ENCODE assay signal across 8 cellular contexts in the genomic region with DNA sequence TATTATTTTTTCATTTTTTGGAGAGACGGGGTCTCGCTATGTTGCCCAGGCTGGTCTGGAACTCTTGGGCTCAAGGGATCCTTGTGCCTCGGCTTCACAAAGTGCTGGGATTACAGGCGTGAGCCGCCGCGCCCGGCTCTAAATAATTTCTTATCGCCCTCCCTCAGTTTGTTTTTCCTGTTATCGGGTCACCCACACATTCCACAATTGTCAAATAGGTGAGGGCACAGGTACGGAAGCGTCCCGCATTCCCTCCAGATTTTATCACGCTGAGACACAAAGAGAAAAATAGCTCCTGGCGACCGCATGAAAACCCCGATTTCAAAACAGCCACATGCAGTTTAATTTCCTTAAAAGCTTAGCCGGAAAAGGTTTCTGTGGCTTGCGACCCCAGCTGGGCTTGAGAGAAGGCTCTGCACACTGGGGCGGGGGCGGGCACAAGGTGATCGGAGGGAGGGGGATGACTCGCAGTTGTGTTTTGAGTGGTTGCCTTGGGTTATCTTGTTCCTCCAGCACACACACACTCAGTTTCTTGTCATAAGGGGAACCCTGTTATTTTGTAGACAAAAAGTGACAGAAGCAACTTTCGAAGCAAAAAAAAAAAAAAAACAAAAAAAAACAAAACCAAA. TPM values are rescaled to one million over a fixed set of nuclear protein-coding genes. Genes with fewer than 3 reads are reported as not detected.
DNase-seq lines count a peak whose midpoint lies in the region; ATAC-seq and TF ChIP-seq lines count a peak whose summit lies in the region.

No MANE protein-coding gene starts in this region.

- ATAC-seq in GM18508 (IDR thresholded peaks at IDR 0.05; ENCODE audit: insufficient read depth, unreplicated experiment): peak; percentile 22
- peak; percentile 47 for ATAC-seq in HG02885 (IDR thresholded peaks at IDR 0.05; ENCODE audit: poor library complexity, unreplicated experiment)
- ATAC-seq in Right ventricle myocardium superior (ENCODE audit: poor library complexity): peak; percentile 63

- H3K27ac ChIP-seq in OCI-LY3 (ENCODE audit: low read length): peak overlapping the region; percentile 68

- no peaks in the 10 kb centered on the region for H3K36me3 ChIP-seq in OCI-LY3 (replicated peaks; ENCODE audit: low read depth, low read length)

- H3K9ac ChIP-seq in OCI-LY3 (ENCODE audit: low read length): peak overlapping the region; percentile 66

- intact Hi-C loops in Right ventricle myocardium superior (cut with DNase I): loop anchor here (10.0 kb wide), 1 partner anchor 162 kb away; no protein-coding TSS in a partner anchor

- peak overlapping the region; percentile 91 for H3K4me2 ChIP-seq in OCI-LY3 (ENCODE audit: low read length)

- H3K79me2 ChIP-seq in OCI-LY3 (ENCODE audit: low read length): no peaks in the 10 kb centered on the region

- H3K4me3 ChIP-seq in OCI-LY3 (ENCODE audit: low read length): peak overlapping the region; percentile 80

- 0 out of 2 replicates have a peak, but pooled peaks cover 5% of the 10 kb centered on the region for H3K27me3 ChIP-seq in OCI-LY3 (ENCODE audit: low read depth, low read length)

- H3K9me3 ChIP-seq in OCI-LY3 (ENCODE audit: insufficient read depth, low read length): no peaks in the 10 kb centered on the region

- DNase-seq in activated T-helper 1 cell treated with Interleukin-2 at 50 U/mL for 16 hours (ENCODE audit: low read depth) (peak; percentile 64), Right ventricle myocardium superior (peak; percentile 71), retina (peak; percentile 52), DMS153 treated with DMSO at 0.1 percent for 48 hours (lab: John Stamatoyannopoulos, UW; ENCODE audit: unreplicated experiment) (no peak), ureter (ENCODE audit: low spot score) (no peak)

- TF ChIP-seq CTCF in OCI-LY3 (IDR thresholded peaks at IDR 0.05; ENCODE audit: low read depth, low read length): no peak

- H2AFZ ChIP-seq in OCI-LY3 (ENCODE audit: low read depth, low read length): 0 out of 2 replicates have a peak overlapping the region, but pooled peaks have one; percentile 57

- H3K4me1 ChIP-seq in OCI-LY3 (ENCODE audit: low read length): peaks cover 15% of the 10 kb centered on the region

- no peaks in the 10 kb centered on the region for H4K20me1 ChIP-seq in OCI-LY3 (ENCODE audit: insufficient read depth, low read length)

RNA-seq across cellular contexts. Expression of a gene that starts 0.7 kb away (rescaled TPM):
- total RNA-seq in Right ventricle myocardium superior (4.2 TPM), ureter (9.7 TPM)

Comparison
In these comparisons a context has a peak if more than half of its experiments do, and no peak if none do; other contexts are left out.
1. DNase-seq: peak in activated T-helper 1 cell treated with Interleukin-2 at 50 U/mL for 16 hours (single experiment), Right ventricle myocardium superior (single experiment) and retina (single experiment); none in DMS153 treated with DMSO at 0.1 percent for 48 hours (single experiment) and ureter (single experiment).
2. Peak in every context shown above with its lines, with median percentiles within 50 percentile points of each other: ATAC-seq.